ENCODE assay signal across 23 cellular contexts in genomic region chr1:76682152-76682551, GRCh38.
A peak's percentile ranks its signal among the peaks of the same experiment; 100 is the strongest.
DNase-seq lines count a peak whose midpoint lies in the region; ATAC-seq and TF ChIP-seq lines count a peak whose summit lies in the region.
"Had no signal": no experiment of that assay in that cellular context is flagged by ENCODE, and none has a peak within 500 bp of the region (broad histone marks: within the 10 kb centered on the region; RNA-seq: fewer than 3 reads in every experiment).

No MANE protein-coding gene starts in this region.

- no peaks in the 10 kb centered on the region for H3K9me3 Mint-ChIP-seq in GM23338
- no peaks in the 10 kb centered on the region for H3K9me3 Mint-ChIP-seq in activated T-cell treated with anti-CD3 and anti-CD28 coated beads, Interleukin-2, amount 50 U/mL, for 72 hours
- H3K9me3 Mint-ChIP-seq: CD8-positive, alpha-beta T cell; T-helper 1 cell treated with Interleukin-12 subunit alpha and Interleukin-12 subunit beta and Interleukin-4 antibody, amounts not matched to agents 30 μg/mL and 1 μg/mL, for 36 hours had no signal

- H3K27me3 Mint-ChIP-seq in GM23338 (ENCODE audit: insufficient read depth, low read depth, poor library complexity), result no peaks in the 10 kb centered on the region
- H3K27me3 Mint-ChIP-seq in activated T-cell treated with anti-CD3 and anti-CD28 coated beads, Interleukin-2, amount 50 U/mL, for 72 hours (ENCODE audit: low read depth), result peaks cover 4% of the 10 kb centered on the region

- H3F3A ChIP-seq in GM23338 (replicated peaks; ENCODE audit: low read depth), result no peaks in the 10 kb centered on the region

- no peaks in the 10 kb centered on the region for H3K27me3 ChIP-seq in GM23338 (ENCODE audit: insufficient read depth)
- H3K27me3 ChIP-seq: SJSA1 had no signal

- no peak for TF ChIP-seq CTCF in GM23338 (conservative IDR thresholded peaks at IDR 0.05; ENCODE audit: low read depth in 2 of 2)

- H3K36me3 Mint-ChIP-seq in GM23338 (ENCODE audit: low read depth), result no peaks in the 10 kb centered on the region
- no peaks in the 10 kb centered on the region for H3K36me3 Mint-ChIP-seq in activated T-cell treated with anti-CD3 and anti-CD28 coated beads, Interleukin-2, amount 50 U/mL, for 72 hours (ENCODE audit: insufficient read depth in 2 of 2)
- H3K36me3 Mint-ChIP-seq: CD8-positive, alpha-beta T cell had no signal

- DNase-seq in NCI-H146 (lab: John Stamatoyannopoulos, UW) (peak; percentile 2), NCI-H146 treated with DMSO at 0.1 percent for 48 hours (lab: John Stamatoyannopoulos, UW; ENCODE audit: unreplicated experiment) (no peak), GM23338 (ENCODE audit: low spot score) (peak; percentile 40), OCI-M1 (lab: John Stamatoyannopoulos, UW) (peak; percentile 31), iPS-NIHi11 (ENCODE audit: low spot score) (peak; percentile 27), activated gamma-delta T cell (lab: John Stamatoyannopoulos, UW) (no peak)
- DNase-seq in activated T-cell treated with anti-CD3 and anti-CD28 coated beads, Interleukin-2, amount 50 U/mL, for 72 hours, result no peak
- DNase-seq: 8988T; AML-193; C1 segment of cervical spinal cord; CD8-positive, alpha-beta T cell; GDM1; NCI-H1092 treated with DMSO at 0.1 percent for 48 hours; NCI-H1436 treated with DMSO at 0.1 percent for 48 hours; NCI-H2029 treated with DMSO at 0.1 percent for 48 hours; NCI-H446 treated with DMSO at 0.1 percent for 48 hours; NCI-H526 treated with DMSO at 0.1 percent for 48 hours had no signal

- no peak overlapping the region for H3K4me3 Mint-ChIP-seq in GM23338
- no peak overlapping the region for H3K4me3 Mint-ChIP-seq in activated T-cell treated with anti-CD3 and anti-CD28 coated beads, Interleukin-2, amount 50 U/mL, for 72 hours
- H3K4me3 Mint-ChIP-seq: CD8-positive, alpha-beta T cell; T-helper 1 cell treated with Interleukin-12 subunit alpha and Interleukin-12 subunit beta and Interleukin-4 antibody, amounts not matched to agents 30 μg/mL and 1 μg/mL, for 36 hours had no signal

- no peak overlapping the region for H3K27ac Mint-ChIP-seq in GM23338
- no peak overlapping the region for H3K27ac Mint-ChIP-seq in activated T-cell treated with anti-CD3 and anti-CD28 coated beads, Interleukin-2, amount 50 U/mL, for 72 hours
- H3K27ac Mint-ChIP-seq: CD8-positive, alpha-beta T cell; T-helper 1 cell treated with Interleukin-12 subunit alpha and Interleukin-12 subunit beta and Interleukin-4 antibody, amounts not matched to agents 30 μg/mL and 1 μg/mL, for 36 hours had no signal

- H3K9me2 ChIP-seq in GM23338 (ENCODE audit: insufficient read depth), result peaks cover 12% of the 10 kb centered on the region

- no peaks in the 10 kb centered on the region for H4K20me1 ChIP-seq in GM23338 (replicated peaks; ENCODE audit: insufficient read depth)

- H3K4me3 ChIP-seq in GM23338, result no peak overlapping the region
- H3K4me3 ChIP-seq: K562, SJSA1 had no signal

- H3K4me2 ChIP-seq in GM23338, result no peak overlapping the region

- H3K27ac ChIP-seq in GM23338 (ENCODE audit: low read depth), result no peak overlapping the region
- H3K27ac ChIP-seq: SJSA1 had no signal

- ATAC-seq in GM23338, result peak; percentile 63
- ATAC-seq in activated T-cell treated with anti-CD3 and anti-CD28 coated beads, Interleukin-2, amount 50 U/mL, for 72 hours (replicated peaks in 1 of 2), result no peak
- ATAC-seq in GM19395 (IDR thresholded peaks at IDR 0.05; ENCODE audit: unreplicated experiment), result no peak
- ATAC-seq: CD8-positive, alpha-beta T cell; HepG2; K562; Right ventricle myocardium inferior had no signal

- no peak overlapping the region for H2AFZ ChIP-seq in GM23338

- H3K36me3 ChIP-seq in GM23338 (ENCODE audit: insufficient read depth), result no peaks in the 10 kb centered on the region
- H3K36me3 ChIP-seq: SJSA1 had no signal

- no peaks in the 10 kb centered on the region for H3K79me2 ChIP-seq in GM23338 (replicated peaks; ENCODE audit: insufficient read depth)

- no peaks in the 10 kb centered on the region for H3K4me1 ChIP-seq in GM23338 (ENCODE audit: insufficient read depth)
- H3K4me1 ChIP-seq: SJSA1 had no signal

- no peaks in the 10 kb centered on the region for H3K4me1 Mint-ChIP-seq in GM23338
- peaks cover 8% of the 10 kb centered on the region for H3K4me1 Mint-ChIP-seq in activated T-cell treated with anti-CD3 and anti-CD28 coated beads, Interleukin-2, amount 50 U/mL, for 72 hours (ENCODE audit: low read depth)

TF ChIP-seq in GM23338, 12 proteins besides CTCF, POLR2A, EP300 and RAD21:
- TF ChIP-seq ZNF331 (CRISPR knock-in tag; IDR thresholded peaks at IDR 0.05; ENCODE audit: low read depth), result no peak
- TF ChIP-seq EZH2 (IDR thresholded peaks at IDR 0.05; ENCODE audit: low read depth, unreplicated experiment), result no peak

Comparison
In these comparisons a context has a peak if more than half of its experiments do, and no peak if none do; other contexts are left out.
1. DNase-seq: peak in NCI-H146 (single experiment), GM23338 (single experiment), OCI-M1 (single experiment) and iPS-NIHi11 (single experiment); none in NCI-H146 treated with DMSO at 0.1 percent for 48 hours (single experiment), activated T-cell treated with anti-CD3 and anti-CD28 coated beads, Interleukin-2, amount 50 U/mL, for 72 hours (0 of 2) and activated gamma-delta T cell (single experiment).